ENCODE assay signal across 20 cellular contexts in the genomic region with DNA sequence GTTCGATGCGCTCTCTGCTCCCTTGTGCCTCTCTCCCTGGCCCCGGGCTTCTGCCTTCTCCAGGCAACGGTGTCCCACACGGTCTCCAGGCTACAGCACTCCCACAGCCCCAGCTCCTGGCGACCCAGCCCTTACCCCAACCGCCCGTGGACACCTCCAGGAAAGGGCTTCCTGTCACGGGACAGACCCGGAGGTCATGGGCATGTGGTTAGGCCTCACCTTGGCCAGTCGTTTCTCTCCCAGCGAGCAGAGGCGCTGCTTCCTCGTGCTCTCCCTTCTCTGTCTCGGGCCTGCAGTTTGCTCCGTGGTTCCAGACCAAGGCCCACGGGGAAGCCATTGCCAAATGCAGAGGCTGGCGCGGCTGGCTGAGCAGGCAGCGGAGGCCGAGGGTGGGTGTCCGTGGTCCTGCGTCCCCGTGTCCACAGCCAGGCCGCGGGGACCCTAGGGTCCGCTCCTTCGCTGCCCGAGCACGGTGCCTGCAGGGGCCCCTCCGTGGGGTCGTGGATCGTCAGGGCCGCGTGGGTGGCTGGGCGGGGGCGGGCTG.
DNase-seq lines count a peak whose midpoint lies in the region; ATAC-seq, FAIRE-seq and TF ChIP-seq lines count a peak whose summit lies in the region.
"Had no signal": no experiment of that assay in that cellular context is flagged by ENCODE, and none has a peak within 500 bp of the region (broad histone marks: within the 10 kb centered on the region; RNA-seq: fewer than 3 reads in every experiment).

No MANE protein-coding gene starts in this region.

- intact Hi-C loops in CD8-positive, alpha-beta T cell (cut with DNase I, micrococcal nuclease) = loop anchor here (2.0 to 5.0 kb wide), 3 partner anchors 104 to 194 kb away; partner anchors contain the start of gene IL18R1 (in 2 of the 2)
- intact Hi-C loops in dendritic cell treated with granulocyte-macrophage colony-stimulating factor and Interleukin-4, amounts not matched to agents 40 ng/mL and 50 ng/mL, for 4 days (cut with micrococcal nuclease) = loop anchor here (5.0 kb wide), 1 partner anchor 47 kb away; no protein-coding TSS in a partner anchor

- no peak overlapping the region for H2AFZ ChIP-seq in GM23248

- H3K79me2 ChIP-seq in GM23248 (ENCODE audit: insufficient read depth) = no peaks in the 10 kb centered on the region

- no peaks in the 10 kb centered on the region for H3K36me3 Mint-ChIP-seq in CD8-positive, alpha-beta T cell
- H3K36me3 Mint-ChIP-seq in dendritic cell treated with granulocyte-macrophage colony-stimulating factor and Interleukin-4, amounts not matched to agents 40 ng/mL and 50 ng/mL, for 4 days (ENCODE audit: low read depth) = no peaks in the 10 kb centered on the region
- H3K36me3 Mint-ChIP-seq: mesothelial cell of epicardium; stimulated activated naive B cell treated with anti-CD40 and anti-IgM and Interleukin-4, amounts not matched to agents 10 μg/mL and 1 μg/mL and 100 μg/mL, for 72 hours had no signal

- H3K27ac Mint-ChIP-seq in CD8-positive, alpha-beta T cell = no peak overlapping the region
- peak overlapping the region; percentile 64 for H3K27ac Mint-ChIP-seq in dendritic cell treated with granulocyte-macrophage colony-stimulating factor and Interleukin-4, amounts not matched to agents 40 ng/mL and 50 ng/mL, for 4 days

- no peaks in the 10 kb centered on the region for H4K20me1 ChIP-seq in GM23248 (ENCODE audit: insufficient read depth)

- 0 out of 2 replicates have a peak overlapping the region, but pooled peaks have one; percentile 74 for H3K9ac ChIP-seq in GM23248

- H3K27me3 ChIP-seq in CD8-positive, alpha-beta T cell (ENCODE audit: insufficient read depth, low read length) = no peaks in the 10 kb centered on the region
- no peaks in the 10 kb centered on the region for H3K27me3 ChIP-seq in GM23248 (replicated peaks; ENCODE audit: insufficient read depth)
- H3K27me3 ChIP-seq: SJCRH30, thyroid gland had no signal

- no peak for TF ChIP-seq CTCF in CD8-positive, alpha-beta T cell (IDR thresholded peaks at IDR 0.05)
- TF ChIP-seq CTCF in omental fat pad (IDR thresholded peaks at IDR 0.05) (no peak), D721Med (IDR thresholded peaks at IDR 0.05; ENCODE audit: insufficient read depth, missing control alignments) (no peak)

- POLR2A ChIA-PET in CD8-positive, alpha-beta T cell (lab: Charles Lee) = interaction anchor here (0.7 kb wide), 1 partner anchor 169 kb away, joined by 3 read pairs; no protein-coding TSS in a partner anchor

- no peak overlapping the region for H3K4me3 ChIP-seq in CD8-positive, alpha-beta T cell (ENCODE audit: low read depth, low read length)
- H3K4me3 ChIP-seq in GM23248 = no peak overlapping the region
- H3K4me3 ChIP-seq: SJCRH30 had no signal

- no peaks in the 10 kb centered on the region for H3K9me2 ChIP-seq in GM23248 (ENCODE audit: insufficient read depth)

- in situ Hi-C loops in GM23248 (cut with MboI) = loop anchor here (10.0 to 25.0 kb wide), 3 partner anchors 104 to 362 kb away; partner anchors contain the start of genes IL18R1 and SLC9A2

- peak overlapping the region; percentile 38 for H3K4me3 Mint-ChIP-seq in CD8-positive, alpha-beta T cell
- H3K4me3 Mint-ChIP-seq in dendritic cell treated with granulocyte-macrophage colony-stimulating factor and Interleukin-4, amounts not matched to agents 40 ng/mL and 50 ng/mL, for 4 days = no peak overlapping the region

- CTCF ChIA-PET in CD8-positive, alpha-beta T cell (lab: Charles Lee) = interaction anchor here (0.6 to 5.1 kb wide), 8 partner anchors 10 to 230 kb away, joined by 3 to 41 read pairs (median 4); no protein-coding TSS in a partner anchor

- FAIRE-seq in D721Med (lab: Jason Lieb, UNC) = no peak

- no peak overlapping the region for H3K27ac ChIP-seq in CD8-positive, alpha-beta T cell (ENCODE audit: low read depth, low read length)
- no peak overlapping the region for H3K27ac ChIP-seq in GM23248
- H3K27ac ChIP-seq: epithelial cell of prostate, SJCRH30 had no signal

- WGBS in GM23248 (ENCODE audit: low coverage in 1 of 2, low lambda C conversion rate in 2 of 2, missing lambda C conversion rate in 2 of 2), 2 experiments = 79 to 81% methylated on average over 37 of the region's 37 CpGs

- no peak for ATAC-seq in CD8-positive, alpha-beta T cell
- peak; percentile 3 for ATAC-seq in omental fat pad (ENCODE audit: low FRiP score)

- peaks cover 8% of the 10 kb centered on the region; the same call in 1 of the 2 replicates for H3F3A ChIP-seq in GM23248 (ENCODE audit: insufficient read depth)

- DNase-seq in CD8-positive, alpha-beta T cell = no peak
- DNase-seq in GM23248 = no peak
- no peak for DNase-seq in omental fat pad (ENCODE audit: low spot score)
- no peak for DNase-seq in DMS114 treated with DMSO at 0.1 percent for 48 hours (lab: John Stamatoyannopoulos, UW; ENCODE audit: unreplicated experiment)
- DNase-seq in D721Med (ENCODE audit: insufficient read length, low spot score) = no peak
- no peak for DNase-seq in NCI-H524 treated with DMSO at 0.1 percent for 48 hours (lab: John Stamatoyannopoulos, UW)
- DNase-seq: HCEC 1CT; MV-4-11; NCI-H146; NK-92 treated with Interleukin-12 subunit alpha and Interleukin-12 subunit beta, amount 100 ng/mL, for 24 hours; SJCRH30; stimulated activated naive B cell treated with anti-CD40 and anti-IgM and Interleukin-4, amounts not matched to agents 10 μg/mL and 1 μg/mL and 100 μg/mL, for 72 hours had no signal

- no peaks in the 10 kb centered on the region for H3K9me3 ChIP-seq in CD8-positive, alpha-beta T cell (ENCODE audit: low read length)
- H3K9me3 ChIP-seq in GM23248 (ENCODE audit: low read depth) = no peaks in the 10 kb centered on the region
- H3K9me3 ChIP-seq: heart right ventricle, left ventricle myocardium inferior, SJCRH30, thyroid gland had no signal

- no peaks in the 10 kb centered on the region for H3K9me3 Mint-ChIP-seq in CD8-positive, alpha-beta T cell
- no peaks in the 10 kb centered on the region for H3K9me3 Mint-ChIP-seq in dendritic cell treated with granulocyte-macrophage colony-stimulating factor and Interleukin-4, amounts not matched to agents 40 ng/mL and 50 ng/mL, for 4 days
- H3K9me3 Mint-ChIP-seq: activated naive CD8-positive, alpha-beta T cell treated with anti-CD3 and anti-CD28 coated beads, Interleukin-2, amount 10 ng/mL, durations not matched to agents 7 days and 5 days; activated T-helper 1 cell treated with anti-CD3 and anti-CD28 coated beads, Interleukin-12 subunit alpha, Interleukin-12 subunit beta, Interleukin-2, Interleukin-4 antibody, amounts not matched to agents 30 ng/mL and 10 ng/mL and 1 ng/mL, durations not matched to agents 14 hours and 24 hours and 36 hours; mesothelial cell of epicardium; stimulated activated naive B cell treated with anti-CD40 and anti-IgM and Interleukin-4, amounts not matched to agents 10 μg/mL and 1 μg/mL and 100 μg/mL, for 72 hours had no signal

- H3K4me2 ChIP-seq in GM23248 (ENCODE audit: unreplicated experiment) = no peak overlapping the region

- H3K36me3 ChIP-seq in CD8-positive, alpha-beta T cell (ENCODE audit: insufficient read depth, low read length) = no peaks in the 10 kb centered on the region
- H3K36me3 ChIP-seq in GM23248 (ENCODE audit: low read depth) = no peaks in the 10 kb centered on the region
- H3K36me3 ChIP-seq: heart right ventricle, left ventricle myocardium inferior, SJCRH30, thyroid gland had no signal

- no peaks in the 10 kb centered on the region for H3K4me1 ChIP-seq in CD8-positive, alpha-beta T cell (ENCODE audit: insufficient read depth, low read length)
- no peaks in the 10 kb centered on the region for H3K4me1 ChIP-seq in GM23248 (ENCODE audit: insufficient read depth)
- H3K4me1 ChIP-seq: SJCRH30 had no signal

- peaks cover 32% of the 10 kb centered on the region for H3K4me1 Mint-ChIP-seq in CD8-positive, alpha-beta T cell (ENCODE audit: low read depth)
- peaks cover 26% of the 10 kb centered on the region for H3K4me1 Mint-ChIP-seq in dendritic cell treated with granulocyte-macrophage colony-stimulating factor and Interleukin-4, amounts not matched to agents 40 ng/mL and 50 ng/mL, for 4 days (ENCODE audit: low read depth)

- no peaks in the 10 kb centered on the region for H3K27me3 Mint-ChIP-seq in CD8-positive, alpha-beta T cell (ENCODE audit: low read depth)
- H3K27me3 Mint-ChIP-seq in dendritic cell treated with granulocyte-macrophage colony-stimulating factor and Interleukin-4, amounts not matched to agents 40 ng/mL and 50 ng/mL, for 4 days = peaks cover 54% of the 10 kb centered on the region
